In genomic region chr18:12598181-12598921, GRCh38 we compare ENCODE assay signal across 13 cellular contexts. TPM values are rescaled to one million over a fixed set of nuclear protein-coding genes. Genes with fewer than 3 reads are reported as not detected.
DNase-seq lines count a peak whose midpoint lies in the region; ATAC-seq, FAIRE-seq and TF ChIP-seq lines count a peak whose summit lies in the region.
"Had no signal": no experiment of that assay in that cellular context is flagged by ENCODE, and none has a peak within 500 bp of the region (broad histone marks: within the 10 kb centered on the region; RNA-seq: fewer than 3 reads in every experiment).

No MANE protein-coding gene starts in this region.

- H3K4me2 ChIP-seq in GM12878 (ENCODE audit: control insufficient read depth, insufficient read depth), result no peak overlapping the region

- POLR2A ChIA-PET in GM12878 (lab: Charles Lee), result no interaction called here

- no peak for TF ChIP-seq RAD21 in GM12878 (IDR thresholded peaks at IDR 0.05; ENCODE audit: insufficient read depth, low read depth, low read length)

- H3K27ac ChIP-seq in GM12878 (ENCODE audit: control insufficient read depth, insufficient read depth), result no peak overlapping the region
- H3K27ac ChIP-seq in left lung, result peak overlapping the region; percentile 46 to 72

- no peaks in the 10 kb centered on the region for H4K20me1 ChIP-seq in GM12878 (ENCODE audit: control insufficient read depth, insufficient read depth)

- CTCF ChIA-PET in GM12878 (lab: Yijun Ruan, JAX), result no interaction called here

- TF ChIP-seq POLR2A in GM12878 (IDR thresholded peaks at IDR 0.05; ENCODE audit: low read depth, low read length), result no peak

- ATAC-seq in GM12878 (no peak), left lung (peak; percentile 58), HG03095 (IDR thresholded peaks at IDR 0.05; ENCODE audit: unreplicated experiment) (no peak)

- no peak for FAIRE-seq in GM12878 (lab: Jason Lieb, UNC)

- DNase-seq in CD1c-positive myeloid dendritic cell (ENCODE audit: extremely low spot score) (peak; percentile 17), KBM-7 (peak; percentile 51), GM12878 (ENCODE audit: low read depth, low spot score) (no peak), left lung (no peak), NCI-H1092 (lab: John Stamatoyannopoulos, UW) (no peak), NCI-H2081 (lab: John Stamatoyannopoulos, UW) (no peak), HAP-1 (ENCODE audit: low spot score in 2 of 2) (no peak)
- DNase-seq: activated T-cell treated with anti-CD3 and anti-CD28 coated beads for 4 hours; effector memory CD4-positive, alpha-beta T cell; NCI-H1417 treated with DMSO at 0.1 percent for 48 hours; stimulated activated CD4-positive, alpha-beta T cell treated with anti-CD3 and anti-CD28 coated beads, Interleukin-2, amount 100 ng/mL, for 24 hours; T-helper 1 cell had no signal

- H3K4me1 ChIP-seq in GM12878 (ENCODE audit: control insufficient read depth, insufficient read depth, low read length), result no peaks in the 10 kb centered on the region
- peaks cover 21 to 36% of the 10 kb centered on the region in 2 donors for H3K4me1 ChIP-seq in left lung
- H3K4me1 ChIP-seq in HAP-1, result no peaks in the 10 kb centered on the region

- no peak overlapping the region for H3K9ac ChIP-seq in GM12878 (ENCODE audit: control insufficient read depth, insufficient read depth, low read length)

- BruUV-seq in GM12878 (replicated peaks; lab: Mats Ljungman, UMichigan), result no TSS peak

- SMC1A ChIA-PET in GM12878 (lab: Charles Lee; ENCODE audit: uncharacterized antibody, unreplicated experiment), result no interaction called here

- in situ Hi-C loops in KBM-7 (cut with MboI; ENCODE audit: low pct_unique_long_range_greater_than_20kb, low sequenced_read_pairs) (no loop called here), GM12878 (cut with MboI) (no loop called here), HAP-1 (cut with MboI; ENCODE audit: low sequenced_read_pairs) (no loop called here)

- H3K36me3 ChIP-seq in GM12878 (ENCODE audit: control insufficient read depth in 2 of 2, insufficient read depth in 2 of 2, low read length in 1 of 2) (no peaks in the 10 kb centered on the region), left lung (no peaks in the 10 kb centered on the region), HAP-1 (replicated peaks) (no peaks in the 10 kb centered on the region)

- RAD21 ChIA-PET in GM12878 (lab: Charles Lee; ENCODE audit: unreplicated experiment), result no interaction called here

- H3K9me3 ChIP-seq in GM12878 (replicated peaks; ENCODE audit: control insufficient read depth, insufficient read depth, low read length) (no peaks in the 10 kb centered on the region), left lung (no peaks in the 10 kb centered on the region), HAP-1 (no peaks in the 10 kb centered on the region)

- H2AFZ ChIP-seq in GM12878 (ENCODE audit: control insufficient read depth, low read depth, low read length), result no peak overlapping the region

- TF ChIP-seq CTCF in GM12878 (IDR thresholded peaks at IDR 0.05 in 2 of 3, conservative IDR thresholded peaks at IDR 0.05 in 1 of 3; ENCODE audit: control insufficient read depth in 2 of 3, extremely low read depth in 1 of 3, insufficient read depth in 1 of 3, low read depth in 3 of 3, low read length in 3 of 3), result no peak
- no peak for TF ChIP-seq CTCF in left lung (IDR thresholded peaks at IDR 0.05)

- intact Hi-C loops in GM12878 (cut with micrococcal nuclease; ENCODE audit: unreplicated experiment), result loop anchor here (5.0 kb wide), 1 partner anchor 54 kb away; no protein-coding TSS in a partner anchor
- intact Hi-C loops in left lung (cut with DNase I), result no loop called here

- no peak overlapping the region for H3K4me3 ChIP-seq in GM12878
- H3K4me3 ChIP-seq in left lung, result no peak overlapping the region
- H3K4me3 ChIP-seq in HAP-1, result no peak overlapping the region

- H3K27me3 ChIP-seq in GM12878 (replicated peaks in 1 of 2; ENCODE audit: control insufficient read depth in 2 of 2, insufficient read depth in 2 of 2, low read length in 1 of 2) (no peaks in the 10 kb centered on the region), left lung (no peaks in the 10 kb centered on the region), HAP-1 (ENCODE audit: low read depth) (no peaks in the 10 kb centered on the region)

- 19% methylated on average over 3 of the region's 3 CpGs for WGBS in GM12878 (ENCODE audit: insufficient coverage, insufficient replicate concordance, low lambda C conversion rate, missing lambda C conversion rate)

- no peak for TF ChIP-seq EP300 in GM12878 (IDR thresholded peaks at IDR 0.05; ENCODE audit: borderline replicate concordance in 1 of 2, control insufficient read depth in 1 of 2, low read depth in 2 of 2, low read length in 2 of 2)

- no peaks in the 10 kb centered on the region for H3K79me2 ChIP-seq in GM12878 (ENCODE audit: control insufficient read depth, insufficient read depth, low read length)

TF ChIP-seq in GM12878, 131 proteins besides CTCF, POLR2A, EP300 and RAD21:
- no peak for TF ChIP-seq IRF4 (IDR thresholded peaks at IDR 0.05; ENCODE audit: low read depth, low read length)
- 0 out of 2 replicates have a peak, but pooled peaks have one; percentile 8 for TF ChIP-seq SPI1 (IDR thresholded peaks at IDR 0.05; ENCODE audit: borderline replicate concordance, insufficient read depth, low read depth, low read length)

RNA-seq across cellular contexts. Expression of gene SPIRE1, which starts 59.6 kb away (rescaled TPM):
- total RNA-seq in GM12878 (2013; cell fraction: nucleolus; rRNA removed), result 0.07 TPM in 1 of 2 replicates, not detected in the other
- total RNA-seq in GM12878 (2014; rRNA removed) (9.2 TPM in 2 replicates), GM12878 (2014; rRNA removed; fragmentation: Illumina TruSeq; extraction: Trizol) (7.6 and 8.6 TPM in 2 replicates), GM12878 (2021) (6.9 and 8.4 TPM in 2 replicates), left lung (10 to 100 TPM; 43.8 to 50.4 TPM)
- 0.43 TPM for polyA plus RNA-seq in GM12878 (2011; ENCODE audit: low read depth)
- polyA plus RNA-seq in GM12878 (2011; rRNA removed) (0.18 and 0.19 TPM in 2 replicates), GM12878 (2014; fragmentation: Illumina TruSeq; extraction: Trizol) (7.3 and 7.6 TPM in 2 replicates), GM12878 (2014; fragmentation: Nextera tagmentation; extraction: Ambion mirVana) (1 to 10 TPM; 1.9 to 2.6 TPM), GM12878 (2014; rRNA removed) (4.4 and 5.3 TPM in 2 replicates), GM12878 (2016; fragmentation: Nextera tagmentation; extraction: Ambion mirVana) (1 to 10 TPM; 1.4 to 3.3 TPM)
- 0.06 and 0.10 TPM in 2 replicates for polyA plus RNA-seq in GM12878 (2011; cell fraction: cytosol; rRNA removed)
- 0.06 and 0.09 TPM in 2 replicates for polyA plus RNA-seq in GM12878 (2011; cell fraction: nucleus; rRNA removed)
- 0.54 and 1.00 TPM in 2 replicates for polyA plus RNA-seq in GM12878 (2012)
- 0.07 and 0.10 TPM in 2 replicates for polyA minus RNA-seq in GM12878 (2011; rRNA and poly(A)+ RNA removed)
- polyA minus RNA-seq in GM12878 (2011; cell fraction: cytosol; rRNA and poly(A)+ RNA removed), result 0.53 TPM in 1 of 2 replicates, not detected in the other
- polyA minus RNA-seq in GM12878 (2011; cell fraction: nucleus; rRNA and poly(A)+ RNA removed), result under 0.01 TPM in 1 of 2 replicates, not detected in the other

Comparison
In these comparisons a context has a peak if more than half of its experiments do, and no peak if none do; other contexts are left out.
1. DNase-seq: peak in CD1c-positive myeloid dendritic cell (single experiment) and KBM-7 (single experiment); none in GM12878 (single experiment), left lung (0 of 2), NCI-H1092 (single experiment), NCI-H2081 (0 of 2) and HAP-1 (0 of 2).
2. RNA of gene SPIRE1, which starts 59.6 kb away (total RNA-seq): 43.8 to 50.4 TPM in left lung; 0.07 to 9.2 TPM in GM12878; every median in the first group is over 4 times any median in the second.